1 cellular context compared by ENCODE assay signal in genomic region chr19:13959962-13960862, GRCh38.
TF ChIP-seq lines count a peak whose summit lies in the region.

No MANE protein-coding gene starts in this region.

TF ChIP-seq in H1, 55 proteins besides CTCF, POLR2A, EP300 and RAD21:
- TF ChIP-seq RXRA (IDR thresholded peaks at IDR 0.05; ENCODE audit: insufficient read depth, low read depth, low read length), result no peak
TF ChIP-seq in H1: peak in this region for 0.
